9 cellular contexts compared by ENCODE assay signal in genomic region chr12:81610955-81611889, GRCh38.
A peak's percentile ranks its signal among the peaks of the same experiment; 100 is the strongest.
DNase-seq lines count a peak whose midpoint lies in the region; ATAC-seq and TF ChIP-seq lines count a peak whose summit lies in the region.
"Had no signal": no experiment of that assay in that cellular context is flagged by ENCODE, and none has a peak within 500 bp of the region (broad histone marks: within the 10 kb centered on the region; RNA-seq: fewer than 3 reads in every experiment).

No MANE protein-coding gene starts in this region.

- H3K27me3 Mint-ChIP-seq in Calu3 (ENCODE audit: unreplicated experiment) = no peaks in the 10 kb centered on the region

- intact Hi-C loops in Calu3 (cut with micrococcal nuclease; ENCODE audit: unreplicated experiment) = no loop called here
- intact Hi-C loops in sciatic nerve (cut with DNase I) = no loop called here

- peak; percentile 1 for DNase-seq in EL
- peak; percentile 27 for DNase-seq in NB4 (ENCODE audit: low read depth)
- peak; percentile 6 for DNase-seq in fibroblast of pulmonary artery (ENCODE audit: low read depth)
- no peak for DNase-seq in Calu3
- DNase-seq in cerebellar cortex (ENCODE audit: low spot score) = no peak
- DNase-seq in sciatic nerve (ENCODE audit: low spot score) = no peak
- DNase-seq in COLO829 (ENCODE audit: low spot score) = no peak

- no peak for TF ChIP-seq POLR2A in NB4 (IDR thresholded peaks at IDR 0.05; ENCODE audit: extremely low read depth, insufficient read length)

- BruUV-seq in Calu3 (replicated peaks; lab: Mats Ljungman, UMichigan) = no TSS peak

- H3K4me1 Mint-ChIP-seq in Calu3 (ENCODE audit: low read depth, unreplicated experiment) = no peaks in the 10 kb centered on the region

- H3K27ac Mint-ChIP-seq in Calu3 (ENCODE audit: unreplicated experiment) = no peak overlapping the region

- H3K36me3 Mint-ChIP-seq in Calu3 (ENCODE audit: insufficient read depth, unreplicated experiment) = no peaks in the 10 kb centered on the region

- no peaks in the 10 kb centered on the region for H3K9me3 Mint-ChIP-seq in Calu3 (ENCODE audit: low read depth, unreplicated experiment)

- TF ChIP-seq CTCF in NB4 (IDR thresholded peaks at IDR 0.05; ENCODE audit: low read depth, low read length) (peak; percentile 35), fibroblast of pulmonary artery (IDR thresholded peaks at IDR 0.05; ENCODE audit: low read length, missing control alignments) (peak; percentile 46), Calu3 (IDR thresholded peaks at IDR 0.05; ENCODE audit: unreplicated experiment) (no peak)

- H3K4me3 Mint-ChIP-seq in Calu3 (ENCODE audit: low read depth, unreplicated experiment) = no peak overlapping the region

- ATAC-seq in GM21390 (IDR thresholded peaks at IDR 0.05; ENCODE audit: unreplicated experiment) (peak; percentile 74), sciatic nerve (no peak)
- ATAC-seq: K562 had no signal

- CTCF ChIA-PET in Calu3 (lab: Charles Lee) = no interaction called here

- H3K4me3 ChIP-seq in NB4 (ENCODE audit: low read depth, low read length) (no peak overlapping the region), fibroblast of pulmonary artery (replicated peaks; ENCODE audit: low read depth, low read length) (no peak overlapping the region)
- H3K4me3 ChIP-seq: K562 had no signal

Comparison
In these comparisons a context has a peak if more than half of its experiments do, and no peak if none do; other contexts are left out.
1. DNase-seq: peak in EL (single experiment), NB4 (single experiment) and fibroblast of pulmonary artery (single experiment); none in Calu3 (single experiment), cerebellar cortex (single experiment), sciatic nerve (single experiment) and COLO829 (single experiment).